Comparison of ENCODE assay signal across 8 cellular contexts in the genomic region with DNA sequence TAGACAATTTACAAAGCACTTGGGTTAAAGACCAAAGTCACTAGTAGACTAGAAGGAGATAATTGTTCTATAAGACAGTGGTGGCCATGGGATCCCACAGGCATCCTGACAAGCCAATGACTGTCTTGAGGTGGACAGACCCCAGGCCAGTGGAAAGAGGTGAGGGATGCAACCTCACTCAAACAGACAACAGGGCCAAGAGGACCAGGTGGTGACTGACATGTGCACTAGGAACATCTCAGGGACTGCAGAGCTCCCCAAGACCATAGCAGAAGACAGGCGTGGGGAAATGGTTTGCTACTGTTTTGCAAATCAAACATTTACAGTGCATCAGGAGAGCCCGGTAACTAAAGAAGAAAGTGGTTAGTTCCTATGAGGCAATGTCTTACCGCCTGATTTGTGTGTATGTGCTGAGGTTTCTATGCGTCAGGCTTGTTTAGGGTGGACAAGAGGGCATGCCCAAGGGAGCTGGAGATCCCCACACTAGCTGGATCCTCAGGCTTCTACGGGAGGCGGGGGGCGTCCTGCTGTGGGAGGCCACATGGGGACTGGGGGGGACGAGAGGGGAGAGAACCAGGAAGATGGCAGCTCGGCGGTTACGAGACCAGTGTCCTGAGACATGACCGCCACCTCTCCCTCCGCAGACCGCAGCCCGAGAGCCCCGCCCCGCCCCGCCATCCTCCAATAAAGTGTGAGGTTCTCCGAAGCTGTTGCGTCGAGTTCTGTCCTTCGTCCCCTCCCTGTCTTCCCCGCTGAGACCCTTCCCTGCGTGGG.
DNase-seq lines count a peak whose midpoint lies in the region; ATAC-seq and TF ChIP-seq lines count a peak whose summit lies in the region.

No MANE protein-coding gene starts in this region.

- no peaks in the 10 kb centered on the region for H3K27me3 Mint-ChIP-seq in dendritic cell treated with granulocyte-macrophage colony-stimulating factor and Interleukin-4, amounts not matched to agents 40 ng/mL and 50 ng/mL, for 4 days
- H3K27me3 Mint-ChIP-seq in memory B cell: no peaks in the 10 kb centered on the region

- DNase-seq in NK-92 treated with Interleukin-12 subunit alpha and Interleukin-12 subunit beta, amount 100 ng/mL, for 24 hours (lab: John Stamatoyannopoulos, UW): peak; percentile 73
- DNase-seq in NK-92 (lab: John Stamatoyannopoulos, UW; ENCODE audit: unreplicated experiment) (no peak), NCI-H1092 treated with DMSO at 0.1 percent for 48 hours (lab: John Stamatoyannopoulos, UW) (peak; percentile 81), memory B cell (ENCODE audit: low spot score in 2 of 2) (peak in 1 of 2 donors; percentile 37)
- DNase-seq in stimulated activated effector memory CD8-positive, alpha-beta T cell treated with anti-CD3 and anti-CD28 coated beads, Interleukin-12 subunit alpha, Interleukin-12 subunit beta, amount 100 ng/mL, for 72 hours (ENCODE audit: low spot score in 2 of 2): no peak

- TF ChIP-seq CTCF in WI38 (IDR thresholded peaks at IDR 0.05; ENCODE audit: low read depth, low read length): no peak

- ATAC-seq in HG02642 (IDR thresholded peaks at IDR 0.05; ENCODE audit: poor library complexity, unreplicated experiment): peak; percentile 46
- ATAC-seq in memory B cell (ENCODE audit: low read depth): peak; percentile 57
- ATAC-seq in stimulated activated effector memory CD8-positive, alpha-beta T cell treated with anti-CD3 and anti-CD28 coated beads, Interleukin-12 subunit alpha, Interleukin-12 subunit beta, amount 100 ng/mL, for 72 hours: peak; percentile 71

- peaks cover 66% of the 10 kb centered on the region for H3K36me3 Mint-ChIP-seq in dendritic cell treated with granulocyte-macrophage colony-stimulating factor and Interleukin-4, amounts not matched to agents 40 ng/mL and 50 ng/mL, for 4 days (ENCODE audit: low read depth)
- H3K36me3 Mint-ChIP-seq in memory B cell: peaks cover 13% of the 10 kb centered on the region
- H3K36me3 Mint-ChIP-seq in stimulated activated effector memory CD8-positive, alpha-beta T cell treated with anti-CD3 and anti-CD28 coated beads, Interleukin-12 subunit alpha, Interleukin-12 subunit beta, amount 100 ng/mL, for 72 hours: peaks cover 65% of the 10 kb centered on the region

- H3K9me3 Mint-ChIP-seq in dendritic cell treated with granulocyte-macrophage colony-stimulating factor and Interleukin-4, amounts not matched to agents 40 ng/mL and 50 ng/mL, for 4 days: no peaks in the 10 kb centered on the region
- no peaks in the 10 kb centered on the region for H3K9me3 Mint-ChIP-seq in memory B cell
- H3K9me3 Mint-ChIP-seq in stimulated activated effector memory CD8-positive, alpha-beta T cell treated with anti-CD3 and anti-CD28 coated beads, Interleukin-12 subunit alpha, Interleukin-12 subunit beta, amount 100 ng/mL, for 72 hours: no peaks in the 10 kb centered on the region

- H3K4me3 Mint-ChIP-seq in dendritic cell treated with granulocyte-macrophage colony-stimulating factor and Interleukin-4, amounts not matched to agents 40 ng/mL and 50 ng/mL, for 4 days: peak overlapping the region; percentile 80
- peak overlapping the region; percentile 89 for H3K4me3 Mint-ChIP-seq in memory B cell
- peak overlapping the region; percentile 92 for H3K4me3 Mint-ChIP-seq in stimulated activated effector memory CD8-positive, alpha-beta T cell treated with anti-CD3 and anti-CD28 coated beads, Interleukin-12 subunit alpha, Interleukin-12 subunit beta, amount 100 ng/mL, for 72 hours

- peak overlapping the region; percentile 79 for H3K4me3 ChIP-seq in WI38 (ENCODE audit: low read depth, low read length)

- peak overlapping the region; percentile 88 for H3K27ac Mint-ChIP-seq in dendritic cell treated with granulocyte-macrophage colony-stimulating factor and Interleukin-4, amounts not matched to agents 40 ng/mL and 50 ng/mL, for 4 days
- H3K27ac Mint-ChIP-seq in memory B cell: peak overlapping the region; percentile 89
- H3K27ac Mint-ChIP-seq in stimulated activated effector memory CD8-positive, alpha-beta T cell treated with anti-CD3 and anti-CD28 coated beads, Interleukin-12 subunit alpha, Interleukin-12 subunit beta, amount 100 ng/mL, for 72 hours: peak overlapping the region; percentile 90

- H3K4me1 Mint-ChIP-seq in dendritic cell treated with granulocyte-macrophage colony-stimulating factor and Interleukin-4, amounts not matched to agents 40 ng/mL and 50 ng/mL, for 4 days (ENCODE audit: low read depth): peaks cover 25% of the 10 kb centered on the region
- peaks cover 11% of the 10 kb centered on the region for H3K4me1 Mint-ChIP-seq in memory B cell
- H3K4me1 Mint-ChIP-seq in stimulated activated effector memory CD8-positive, alpha-beta T cell treated with anti-CD3 and anti-CD28 coated beads, Interleukin-12 subunit alpha, Interleukin-12 subunit beta, amount 100 ng/mL, for 72 hours: peaks cover 37% of the 10 kb centered on the region

- intact Hi-C loops in dendritic cell treated with granulocyte-macrophage colony-stimulating factor and Interleukin-4, amounts not matched to agents 40 ng/mL and 50 ng/mL, for 4 days (cut with micrococcal nuclease): no loop called here

Comparison
In these comparisons a context has a peak if more than half of its experiments do, and no peak if none do; other contexts are left out.
1. DNase-seq: peak in NK-92 treated with Interleukin-12 subunit alpha and Interleukin-12 subunit beta, amount 100 ng/mL, for 24 hours (single experiment) and NCI-H1092 treated with DMSO at 0.1 percent for 48 hours (single experiment); none in NK-92 (single experiment) and stimulated activated effector memory CD8-positive, alpha-beta T cell treated with anti-CD3 and anti-CD28 coated beads, Interleukin-12 subunit alpha, Interleukin-12 subunit beta, amount 100 ng/mL, for 72 hours (0 of 2).
2. Peak in every context shown above with its lines, with median percentiles within 50 percentile points of each other: ATAC-seq, H3K27ac Mint-ChIP-seq and H3K4me3 Mint-ChIP-seq.